Comparison of ENCODE assay signal across 1 cellular context in the genomic region with DNA sequence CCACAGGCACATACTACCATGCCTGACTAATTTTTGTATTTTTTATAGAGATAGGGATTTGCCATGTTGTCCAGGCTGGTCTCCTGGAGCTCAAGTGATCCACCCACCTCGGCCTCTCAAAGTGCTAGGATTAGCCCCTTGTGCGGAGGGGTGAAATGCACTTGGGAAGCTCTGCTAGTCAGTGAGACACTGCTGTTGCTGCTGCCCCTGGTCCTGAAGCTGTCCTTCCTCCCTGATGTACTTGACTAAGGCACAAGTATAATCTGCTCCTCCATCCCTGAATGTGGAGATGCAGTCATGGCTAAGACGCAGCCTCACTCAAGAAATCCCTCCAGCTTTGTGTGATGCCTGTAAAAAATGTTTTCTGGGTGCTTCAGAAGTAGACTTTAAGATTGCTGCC.
TF ChIP-seq lines count a peak whose summit lies in the region.

No MANE protein-coding gene starts in this region.

TF ChIP-seq in WTC11, 78 proteins besides CTCF, POLR2A, EP300 and RAD21 (continued from another document):
- TF ChIP-seq, protein P1, sequence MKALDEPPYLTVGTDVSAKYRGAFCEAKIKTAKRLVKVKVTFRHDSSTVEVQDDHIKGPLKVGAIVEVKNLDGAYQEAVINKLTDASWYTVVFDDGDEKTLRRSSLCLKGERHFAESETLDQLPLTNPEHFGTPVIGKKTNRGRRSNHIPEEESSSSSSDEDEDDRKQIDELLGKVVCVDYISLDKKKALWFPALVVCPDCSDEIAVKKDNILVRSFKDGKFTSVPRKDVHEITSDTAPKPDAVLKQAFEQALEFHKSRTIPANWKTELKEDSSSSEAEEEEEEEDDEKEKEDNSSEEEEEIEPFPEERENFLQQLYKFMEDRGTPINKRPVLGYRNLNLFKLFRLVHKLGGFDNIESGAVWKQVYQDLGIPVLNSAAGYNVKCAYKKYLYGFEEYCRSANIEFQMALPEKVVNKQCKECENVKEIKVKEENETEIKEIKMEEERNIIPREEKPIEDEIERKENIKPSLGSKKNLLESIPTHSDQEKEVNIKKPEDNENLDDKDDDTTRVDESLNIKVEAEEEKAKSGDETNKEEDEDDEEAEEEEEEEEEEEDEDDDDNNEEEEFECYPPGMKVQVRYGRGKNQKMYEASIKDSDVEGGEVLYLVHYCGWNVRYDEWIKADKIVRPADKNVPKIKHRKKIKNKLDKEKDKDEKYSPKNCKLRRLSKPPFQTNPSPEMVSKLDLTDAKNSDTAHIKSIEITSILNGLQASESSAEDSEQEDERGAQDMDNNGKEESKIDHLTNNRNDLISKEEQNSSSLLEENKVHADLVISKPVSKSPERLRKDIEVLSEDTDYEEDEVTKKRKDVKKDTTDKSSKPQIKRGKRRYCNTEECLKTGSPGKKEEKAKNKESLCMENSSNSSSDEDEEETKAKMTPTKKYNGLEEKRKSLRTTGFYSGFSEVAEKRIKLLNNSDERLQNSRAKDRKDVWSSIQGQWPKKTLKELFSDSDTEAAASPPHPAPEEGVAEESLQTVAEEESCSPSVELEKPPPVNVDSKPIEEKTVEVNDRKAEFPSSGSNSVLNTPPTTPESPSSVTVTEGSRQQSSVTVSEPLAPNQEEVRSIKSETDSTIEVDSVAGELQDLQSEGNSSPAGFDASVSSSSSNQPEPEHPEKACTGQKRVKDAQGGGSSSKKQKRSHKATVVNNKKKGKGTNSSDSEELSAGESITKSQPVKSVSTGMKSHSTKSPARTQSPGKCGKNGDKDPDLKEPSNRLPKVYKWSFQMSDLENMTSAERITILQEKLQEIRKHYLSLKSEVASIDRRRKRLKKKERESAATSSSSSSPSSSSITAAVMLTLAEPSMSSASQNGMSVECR (CRISPR knock-in tag; IDR thresholded peaks at IDR 0.05; ENCODE audit: borderline replicate concordance) = no peak
- no peak for TF ChIP-seq OVOL2 (CRISPR knock-in tag; IDR thresholded peaks at IDR 0.05; ENCODE audit: borderline replicate concordance)
- no peak for TF ChIP-seq GRHL2 (CRISPR knock-in tag; IDR thresholded peaks at IDR 0.05; ENCODE audit: insufficient replicate concordance, severe bottlenecking)
- TF ChIP-seq CDX4 (CRISPR knock-in tag; IDR thresholded peaks at IDR 0.05; ENCODE audit: borderline replicate concordance) = no peak
- no peak for TF ChIP-seq IRF2 (CRISPR knock-in tag; IDR thresholded peaks at IDR 0.05; ENCODE audit: borderline replicate concordance, low read depth)
- TF ChIP-seq ZNF281 (CRISPR knock-in tag; IDR thresholded peaks at IDR 0.05) = no peak
- TF ChIP-seq ATF3 (CRISPR knock-in tag; conservative IDR thresholded peaks at IDR 0.05) = no peak
- no peak for TF ChIP-seq RELA (CRISPR knock-in tag; IDR thresholded peaks at IDR 0.05; ENCODE audit: borderline replicate concordance)
- no peak for TF ChIP-seq MYBL2 (CRISPR knock-in tag; IDR thresholded peaks at IDR 0.05)
- no peak for TF ChIP-seq FOXP1 (CRISPR knock-in tag; IDR thresholded peaks at IDR 0.05; ENCODE audit: borderline replicate concordance)
- TF ChIP-seq, protein P2, sequence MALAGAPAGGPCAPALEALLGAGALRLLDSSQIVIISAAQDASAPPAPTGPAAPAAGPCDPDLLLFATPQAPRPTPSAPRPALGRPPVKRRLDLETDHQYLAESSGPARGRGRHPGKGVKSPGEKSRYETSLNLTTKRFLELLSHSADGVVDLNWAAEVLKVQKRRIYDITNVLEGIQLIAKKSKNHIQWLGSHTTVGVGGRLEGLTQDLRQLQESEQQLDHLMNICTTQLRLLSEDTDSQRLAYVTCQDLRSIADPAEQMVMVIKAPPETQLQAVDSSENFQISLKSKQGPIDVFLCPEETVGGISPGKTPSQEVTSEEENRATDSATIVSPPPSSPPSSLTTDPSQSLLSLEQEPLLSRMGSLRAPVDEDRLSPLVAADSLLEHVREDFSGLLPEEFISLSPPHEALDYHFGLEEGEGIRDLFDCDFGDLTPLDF (CRISPR knock-in tag; IDR thresholded peaks at IDR 0.05) = no peak
